ENCODE assay signal across 8 cellular contexts in the genomic region with DNA sequence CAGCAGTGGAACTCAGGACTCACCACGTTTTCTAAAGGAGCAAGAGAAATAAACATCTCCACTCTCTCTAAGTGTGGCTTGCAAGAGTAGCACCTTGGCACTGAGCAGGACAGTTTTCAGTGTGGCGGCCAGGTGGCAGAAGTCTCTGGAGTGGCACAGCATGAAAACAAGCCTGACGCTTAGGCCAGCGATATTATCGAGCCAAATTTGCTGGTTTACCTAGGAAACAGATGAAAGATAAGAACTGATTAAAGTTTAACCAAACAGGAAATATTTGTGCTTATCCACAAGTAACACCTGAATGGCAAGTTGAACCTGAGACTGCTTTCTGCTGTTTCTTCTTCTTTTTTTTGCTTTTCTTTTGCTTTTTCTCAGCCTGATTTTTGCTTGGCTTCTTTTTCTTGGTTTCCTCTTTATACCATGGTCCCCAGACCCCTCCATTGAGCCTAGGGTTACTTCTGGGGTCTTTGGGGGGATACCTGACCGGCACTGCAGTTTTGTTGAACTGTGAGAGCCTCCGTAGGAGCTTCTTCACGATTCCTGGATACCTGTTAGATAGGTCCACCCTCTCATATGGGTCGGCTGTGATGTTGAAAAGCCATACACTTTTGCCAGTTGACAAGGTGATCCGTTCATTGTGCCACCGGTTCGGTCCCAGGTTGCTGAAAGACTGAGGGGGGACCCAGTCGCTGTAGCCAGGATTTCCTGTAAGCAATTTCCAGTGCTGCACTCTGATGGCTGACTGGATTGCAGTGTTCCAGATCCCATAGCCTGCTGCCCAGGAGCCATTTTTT.
DNase-seq lines count a peak whose midpoint lies in the region; ATAC-seq and TF ChIP-seq lines count a peak whose summit lies in the region.

No MANE protein-coding gene starts in this region.

- peak; percentile 71 for TF ChIP-seq CTCF in CD4-positive, alpha-beta T cell (IDR thresholded peaks at IDR 0.05)

- peak; percentile 78 for ATAC-seq in CD4-positive, alpha-beta T cell (ENCODE audit: poor library complexity)
- ATAC-seq in aorta (ENCODE audit: low FRiP score) (peak; percentile 54), GM18498 (IDR thresholded peaks at IDR 0.05; ENCODE audit: unreplicated experiment) (no peak)

- H3K4me3 Mint-ChIP-seq in CD4-positive, alpha-beta T cell: peak overlapping the region; percentile 26

- H3K9me3 Mint-ChIP-seq in CD4-positive, alpha-beta T cell: no peaks in the 10 kb centered on the region

- peaks cover 0 to 5% of the 10 kb centered on the region in 2 donors for H3K4me1 ChIP-seq in aorta (ENCODE audit: control insufficient read depth in 1 of 2, insufficient read depth in 2 of 2, low read length in 2 of 2)

- DNase-seq in CD4-positive, alpha-beta T cell: peak; percentile 55 to 70 (median 64)
- DNase-seq in KG1 (lab: John Stamatoyannopoulos, UW): peak; percentile 38
- peak; percentile 62 to 66 for DNase-seq in activated T-cell treated with anti-CD3 and anti-CD28 coated beads, Interleukin-2, amount 50 U/mL, for 48 hours
- DNase-seq in lung microvascular endothelial cell (ENCODE audit: low read depth in 2 of 2): peak; percentile 21 to 49
- DNase-seq in aorta: no peak
- no peak for DNase-seq in glomerular visceral epithelial cell (ENCODE audit: extremely low spot score)
- no peak for DNase-seq in hippocampal formation (lab: John Stamatoyannopoulos, UW)

- no peaks in the 10 kb centered on the region for H3K27me3 ChIP-seq in CD4-positive, alpha-beta T cell (ENCODE audit: control insufficient read depth, insufficient read depth, low read length)
- no peaks in the 10 kb centered on the region for H3K27me3 ChIP-seq in aorta (ENCODE audit: control insufficient read depth in 1 of 2, insufficient read depth in 2 of 2, low read length in 1 of 2)

- POLR2A ChIA-PET in CD4-positive, alpha-beta T cell (lab: Charles Lee): interaction anchor here (0.9 kb wide), 1 partner anchor 140 kb away, joined by 4 read pairs; no protein-coding TSS in a partner anchor

- no peaks in the 10 kb centered on the region for H3K27me3 Mint-ChIP-seq in CD4-positive, alpha-beta T cell

- CTCF ChIA-PET in CD4-positive, alpha-beta T cell (lab: Charles Lee): no interaction called here

- H3K36me3 Mint-ChIP-seq in CD4-positive, alpha-beta T cell (ENCODE audit: low read depth): no peaks in the 10 kb centered on the region

- WGBS in aorta, 2 donors: 85 to 88% methylated on average over 13 of the region's 13 CpGs

- intact Hi-C loops in CD4-positive, alpha-beta T cell (cut with DNase I, micrococcal nuclease): loop anchor here (5.0 to 10.0 kb wide), 2 partner anchors 265 to 267 kb away; no protein-coding TSS in a partner anchor
- intact Hi-C loops in aorta (cut with DNase I): no loop called here

- no peaks in the 10 kb centered on the region for H3K9me3 ChIP-seq in CD4-positive, alpha-beta T cell (ENCODE audit: control insufficient read depth, low read length)
- no peaks in the 10 kb centered on the region for H3K9me3 ChIP-seq in aorta (ENCODE audit: control insufficient read depth, low read length)

- peak overlapping the region; percentile 68 for H3K27ac ChIP-seq in CD4-positive, alpha-beta T cell (ENCODE audit: low read depth, low read length)
- no peak overlapping the region for H3K27ac ChIP-seq in aorta (ENCODE audit: low read depth in 1 of 2, low read length in 2 of 2)

- peaks cover 6 to 9% of the 10 kb centered on the region in 2 donors for H3K36me3 ChIP-seq in aorta (ENCODE audit: control insufficient read depth in 1 of 2, insufficient read depth in 2 of 2, low read length in 1 of 2)

- H3K4me1 Mint-ChIP-seq in CD4-positive, alpha-beta T cell (ENCODE audit: low read depth): peaks cover 83% of the 10 kb centered on the region

- H3K27ac Mint-ChIP-seq in CD4-positive, alpha-beta T cell: peak overlapping the region; percentile 85

- H3K4me3 ChIP-seq in aorta (ENCODE audit: low read length in 2 of 2): no peak overlapping the region

Comparison
In these comparisons a context has a peak if more than half of its experiments do, and no peak if none do; other contexts are left out.
1. DNase-seq: peak in CD4-positive, alpha-beta T cell (10 of 10), KG1 (single experiment), activated T-cell treated with anti-CD3 and anti-CD28 coated beads, Interleukin-2, amount 50 U/mL, for 48 hours (2 of 2) and lung microvascular endothelial cell (2 of 2); none in aorta (0 of 2), glomerular visceral epithelial cell (single experiment) and hippocampal formation (0 of 2).
2. intact Hi-C loops: an anchor here in CD4-positive, alpha-beta T cell (5.0 to 10.0 kb wide); none called in aorta.